ENCODE assay signal across 12 cellular contexts in the genomic region with DNA sequence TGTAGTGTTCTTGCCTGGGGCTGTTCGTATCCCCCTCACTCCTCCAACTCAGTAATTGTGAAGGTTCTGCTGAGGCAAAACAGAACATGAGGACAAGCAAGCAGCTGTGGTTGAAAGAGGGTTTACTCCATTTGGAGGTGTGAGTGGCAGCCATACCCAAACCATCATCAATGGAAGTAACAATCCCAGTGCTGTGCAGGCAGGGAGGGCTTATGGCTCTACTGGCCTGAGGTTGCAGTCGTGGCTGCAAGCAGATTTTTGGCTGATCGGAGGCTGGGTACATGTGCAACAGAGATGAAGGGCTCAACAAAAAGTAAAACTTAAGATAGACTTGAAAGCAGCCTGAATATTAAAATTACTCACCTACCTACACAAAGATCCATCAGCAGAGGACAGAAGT. TPM values are rescaled to one million over a fixed set of nuclear protein-coding genes. Genes with fewer than 3 reads are reported as not detected.
A peak's percentile ranks its signal among the peaks of the same experiment; 100 is the strongest.
DNase-seq lines count a peak whose midpoint lies in the region; ATAC-seq and TF ChIP-seq lines count a peak whose summit lies in the region.
"Had no signal": no experiment of that assay in that cellular context is flagged by ENCODE, and none has a peak within 500 bp of the region (broad histone marks: within the 10 kb centered on the region; RNA-seq: fewer than 3 reads in every experiment).

No MANE protein-coding gene starts in this region.

- intact Hi-C loops in activated naive CD4-positive, alpha-beta T cell treated with anti-CD3 and anti-CD28 coated beads for 36 hours (cut with micrococcal nuclease) = no loop called here
- intact Hi-C loops in tibial artery (cut with DNase I; ENCODE audit: low total_unique reads) = no loop called here

- ATAC-seq in GM19467 (IDR thresholded peaks at IDR 0.05; ENCODE audit: unreplicated experiment) = no peak

- no peak overlapping the region for H3K4me3 ChIP-seq in tibial artery
- H3K4me3 ChIP-seq: ascending aorta, SJCRH30, smooth muscle cell had no signal

- no peak for DNase-seq in activated naive CD4-positive, alpha-beta T cell treated with anti-CD3 and anti-CD28 coated beads, Interleukin-2, amount 10 ng/mL, durations not matched to agents 7 days and 5 days
- no peak for DNase-seq in activated naive CD4-positive, alpha-beta T cell treated with anti-CD3 and anti-CD28 coated beads for 36 hours
- DNase-seq in mesothelial cell of epicardium (ENCODE audit: low spot score in 2 of 2, unreplicated experiment in 2 of 2) (no peak), tibial artery (peak in 1 of 2 donors; percentile 44), NCI-H82 (lab: John Stamatoyannopoulos, UW) (no peak), SW 1271 (lab: John Stamatoyannopoulos, UW) (no peak)
- DNase-seq: effector memory CD4-positive, alpha-beta T cell; SJCRH30 had no signal

- no peak overlapping the region for H3K4me3 Mint-ChIP-seq in activated naive CD4-positive, alpha-beta T cell treated with anti-CD3 and anti-CD28 coated beads, Interleukin-2, amount 10 ng/mL, durations not matched to agents 7 days and 5 days
- no peak overlapping the region for H3K4me3 Mint-ChIP-seq in activated naive CD4-positive, alpha-beta T cell treated with anti-CD3 and anti-CD28 coated beads for 36 hours
- no peak overlapping the region for H3K4me3 Mint-ChIP-seq in brain
- no peak overlapping the region for H3K4me3 Mint-ChIP-seq in mesothelial cell of epicardium

- peaks cover 10% of the 10 kb centered on the region for H3K4me1 Mint-ChIP-seq in activated naive CD4-positive, alpha-beta T cell treated with anti-CD3 and anti-CD28 coated beads, Interleukin-2, amount 10 ng/mL, durations not matched to agents 7 days and 5 days
- peaks cover 27% of the 10 kb centered on the region for H3K4me1 Mint-ChIP-seq in activated naive CD4-positive, alpha-beta T cell treated with anti-CD3 and anti-CD28 coated beads for 36 hours (ENCODE audit: low read depth)
- peaks cover 4% of the 10 kb centered on the region for H3K4me1 Mint-ChIP-seq in brain
- H3K4me1 Mint-ChIP-seq in mesothelial cell of epicardium = peaks cover 21% of the 10 kb centered on the region

- H3K4me1 ChIP-seq in tibial artery = peaks cover 0 to 14% (median 6%) of the 10 kb centered on the region in 4 donors
- H3K4me1 ChIP-seq: SJCRH30 had no signal

- no peaks in the 10 kb centered on the region for H3K27me3 ChIP-seq in tibial artery
- H3K27me3 ChIP-seq: ascending aorta, SJCRH30 had no signal

- H3K9me3 Mint-ChIP-seq in activated naive CD4-positive, alpha-beta T cell treated with anti-CD3 and anti-CD28 coated beads, Interleukin-2, amount 10 ng/mL, durations not matched to agents 7 days and 5 days = no peaks in the 10 kb centered on the region
- H3K9me3 Mint-ChIP-seq in activated naive CD4-positive, alpha-beta T cell treated with anti-CD3 and anti-CD28 coated beads for 36 hours = no peaks in the 10 kb centered on the region
- H3K9me3 Mint-ChIP-seq in brain (peaks cover 0 to 12% (median 9%) of the 10 kb centered on the region in 5 experiments), mesothelial cell of epicardium (peaks cover 9% of the 10 kb centered on the region)

- CTCF ChIA-PET in activated naive CD4-positive, alpha-beta T cell treated with anti-CD3 and anti-CD28 coated beads, Interleukin-2, amount 10 ng/mL, durations not matched to agents 7 days and 5 days (lab: Charles Lee) = interaction anchor here (1.1 to 10.9 kb wide), 2 partner anchors 8 to 158 kb away, joined by 3 to 118 read pairs; no protein-coding TSS in a partner anchor
- CTCF ChIA-PET in activated naive CD4-positive, alpha-beta T cell treated with anti-CD3 and anti-CD28 coated beads for 36 hours (lab: Charles Lee) = interaction anchor here (0.6 to 12.0 kb wide), 9 partner anchors 13 to 229 kb away, joined by 3 to 109 read pairs (median 4); no protein-coding TSS in a partner anchor

- H3K36me3 Mint-ChIP-seq in activated naive CD4-positive, alpha-beta T cell treated with anti-CD3 and anti-CD28 coated beads, Interleukin-2, amount 10 ng/mL, durations not matched to agents 7 days and 5 days = peaks cover 38% of the 10 kb centered on the region
- peaks cover 33% of the 10 kb centered on the region for H3K36me3 Mint-ChIP-seq in activated naive CD4-positive, alpha-beta T cell treated with anti-CD3 and anti-CD28 coated beads for 36 hours (ENCODE audit: low read depth)
- H3K36me3 Mint-ChIP-seq in brain (peaks cover 70% of the 10 kb centered on the region), mesothelial cell of epicardium (peaks cover 40% of the 10 kb centered on the region)

- no peaks in the 10 kb centered on the region for H3K9me3 ChIP-seq in tibial artery
- H3K9me3 ChIP-seq: ascending aorta had no signal

- H3K27me3 Mint-ChIP-seq in activated naive CD4-positive, alpha-beta T cell treated with anti-CD3 and anti-CD28 coated beads, Interleukin-2, amount 10 ng/mL, durations not matched to agents 7 days and 5 days = no peaks in the 10 kb centered on the region
- H3K27me3 Mint-ChIP-seq in activated naive CD4-positive, alpha-beta T cell treated with anti-CD3 and anti-CD28 coated beads for 36 hours (ENCODE audit: low read depth) = no peaks in the 10 kb centered on the region
- no peaks in the 10 kb centered on the region for H3K27me3 Mint-ChIP-seq in brain
- H3K27me3 Mint-ChIP-seq in mesothelial cell of epicardium (ENCODE audit: low read depth) = no peaks in the 10 kb centered on the region

- no peak for TF ChIP-seq CTCF in brain (conservative IDR thresholded peaks at IDR 0.05)
- TF ChIP-seq CTCF in mesothelial cell of epicardium (IDR thresholded peaks at IDR 0.05; ENCODE audit: unreplicated experiment) = no peak
- TF ChIP-seq CTCF in tibial artery (IDR thresholded peaks at IDR 0.05) = no peak

- H3K36me3 ChIP-seq in tibial artery = peaks cover 14 to 36% (median 20%) of the 10 kb centered on the region in 3 donors

- peak overlapping the region; percentile 8 for H3K27ac Mint-ChIP-seq in activated naive CD4-positive, alpha-beta T cell treated with anti-CD3 and anti-CD28 coated beads, Interleukin-2, amount 10 ng/mL, durations not matched to agents 7 days and 5 days
- H3K27ac Mint-ChIP-seq in activated naive CD4-positive, alpha-beta T cell treated with anti-CD3 and anti-CD28 coated beads for 36 hours = no peak overlapping the region
- peak overlapping the region in 4 of 5 experiments; percentile 3 to 54 (median 6) for H3K27ac Mint-ChIP-seq in brain
- peak overlapping the region; percentile 94 for H3K27ac Mint-ChIP-seq in mesothelial cell of epicardium

- peak overlapping the region; percentile 41 to 56 for H3K27ac ChIP-seq in tibial artery
- H3K27ac ChIP-seq: SJCRH30 had no signal

RNA-seq across cellular contexts. Expression of a gene that starts 13.2 kb away (rescaled TPM):
- total RNA-seq in activated naive CD4-positive, alpha-beta T cell treated with anti-CD3 and anti-CD28 coated beads for 36 hours = 100 to 1,000 TPM; 212 to 217 TPM
- polyA plus RNA-seq in brain (ENCODE audit: insufficient read depth, low read depth, low replicate concordance) = 104 TPM
- 185 to 189 TPM (median 187 TPM) in 3 replicates for total RNA-seq in mesothelial cell of epicardium

RNA-seq across cellular contexts. Expression of a gene that starts 40.1 kb away (rescaled TPM):
- total RNA-seq in activated naive CD4-positive, alpha-beta T cell treated with anti-CD3 and anti-CD28 coated beads for 36 hours = 10 to 100 TPM; 23.7 to 24.5 TPM
- 7.3 TPM for polyA plus RNA-seq in brain (ENCODE audit: insufficient read depth, low read depth, low replicate concordance)
- total RNA-seq in mesothelial cell of epicardium = 12.0 to 13.0 TPM (median 12.0 TPM) in 3 replicates
